In genomic region chr1:234716907-234717375, GRCh38 we compare ENCODE assay signal across 1 cellular context.
TF ChIP-seq lines count a peak whose summit lies in the region.

No MANE protein-coding gene starts in this region.

TF ChIP-seq in HepG2, 621 proteins besides CTCF, POLR2A, EP300 and RAD21 (continued from another document and continues in another):
- TF ChIP-seq SKIL (CRISPR knock-in tag; IDR thresholded peaks at IDR 0.05; ENCODE audit: borderline replicate concordance), result no peak
- TF ChIP-seq ZNF777 (CRISPR knock-in tag; IDR thresholded peaks at IDR 0.05), result no peak
- no peak for TF ChIP-seq ZNF572 (CRISPR knock-in tag; IDR thresholded peaks at IDR 0.05)
- no peak for TF ChIP-seq ZBTB21 (CRISPR knock-in tag; IDR thresholded peaks at IDR 0.05)
- no peak for TF ChIP-seq TIGD3 (CRISPR knock-in tag; IDR thresholded peaks at IDR 0.05; ENCODE audit: borderline replicate concordance)
- TF ChIP-seq ZSCAN22 (CRISPR knock-in tag; IDR thresholded peaks at IDR 0.05), result no peak
- TF ChIP-seq EHMT2 (IDR thresholded peaks at IDR 0.05; ENCODE audit: borderline replicate concordance, low read depth, low read length), result no peak
- no peak for TF ChIP-seq ZNF674 (CRISPR knock-in tag; IDR thresholded peaks at IDR 0.05; ENCODE audit: low read depth)
- 0 out of 4 replicates have a peak, but pooled peaks of 1 of the 2 experiments have one; percentile 24 for TF ChIP-seq ATF4 (CRISPR knock-in tag; IDR thresholded peaks at IDR 0.05)
- no peak for TF ChIP-seq SETDB1 (CRISPR knock-in tag; IDR thresholded peaks at IDR 0.05; ENCODE audit: borderline replicate concordance)
- TF ChIP-seq NFE2L2 (IDR thresholded peaks at IDR 0.05; ENCODE audit: low read length), result no peak
- TF ChIP-seq, protein P1, sequence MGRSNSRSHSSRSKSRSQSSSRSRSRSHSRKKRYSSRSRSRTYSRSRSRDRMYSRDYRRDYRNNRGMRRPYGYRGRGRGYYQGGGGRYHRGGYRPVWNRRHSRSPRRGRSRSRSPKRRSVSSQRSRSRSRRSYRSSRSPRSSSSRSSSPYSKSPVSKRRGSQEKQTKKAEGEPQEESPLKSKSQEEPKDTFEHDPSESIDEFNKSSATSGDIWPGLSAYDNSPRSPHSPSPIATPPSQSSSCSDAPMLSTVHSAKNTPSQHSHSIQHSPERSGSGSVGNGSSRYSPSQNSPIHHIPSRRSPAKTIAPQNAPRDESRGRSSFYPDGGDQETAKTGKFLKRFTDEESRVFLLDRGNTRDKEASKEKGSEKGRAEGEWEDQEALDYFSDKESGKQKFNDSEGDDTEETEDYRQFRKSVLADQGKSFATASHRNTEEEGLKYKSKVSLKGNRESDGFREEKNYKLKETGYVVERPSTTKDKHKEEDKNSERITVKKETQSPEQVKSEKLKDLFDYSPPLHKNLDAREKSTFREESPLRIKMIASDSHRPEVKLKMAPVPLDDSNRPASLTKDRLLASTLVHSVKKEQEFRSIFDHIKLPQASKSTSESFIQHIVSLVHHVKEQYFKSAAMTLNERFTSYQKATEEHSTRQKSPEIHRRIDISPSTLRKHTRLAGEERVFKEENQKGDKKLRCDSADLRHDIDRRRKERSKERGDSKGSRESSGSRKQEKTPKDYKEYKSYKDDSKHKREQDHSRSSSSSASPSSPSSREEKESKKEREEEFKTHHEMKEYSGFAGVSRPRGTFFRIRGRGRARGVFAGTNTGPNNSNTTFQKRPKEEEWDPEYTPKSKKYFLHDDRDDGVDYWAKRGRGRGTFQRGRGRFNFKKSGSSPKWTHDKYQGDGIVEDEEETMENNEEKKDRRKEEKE (IDR thresholded peaks at IDR 0.05), result no peak
- no peak for TF ChIP-seq ZNF382 (CRISPR knock-in tag; IDR thresholded peaks at IDR 0.05; ENCODE audit: borderline replicate concordance)
- peak; percentile 11; the same call in 1 of the 2 replicates for TF ChIP-seq SMC3 (IDR thresholded peaks at IDR 0.05; ENCODE audit: low read length)
- TF ChIP-seq ZNF510 (CRISPR knock-in tag; IDR thresholded peaks at IDR 0.05; ENCODE audit: low read depth), result no peak
- TF ChIP-seq GABPB1 (CRISPR knock-in tag; IDR thresholded peaks at IDR 0.05), result no peak
- TF ChIP-seq ZNF160 (CRISPR knock-in tag; IDR thresholded peaks at IDR 0.05), result no peak
- no peak for TF ChIP-seq RERE (CRISPR knock-in tag; IDR thresholded peaks at IDR 0.05; ENCODE audit: low read depth)
- TF ChIP-seq POGK (CRISPR knock-in tag; conservative IDR thresholded peaks at IDR 0.05), result peak; percentile 52; the same call in 1 of the 2 replicates
- no peak for TF ChIP-seq HNRNPH1 (optimal IDR thresholded peaks at IDR 0.05; ENCODE audit: low read depth, low read length)
- TF ChIP-seq ZBTB38 (CRISPR knock-in tag; IDR thresholded peaks at IDR 0.05), result no peak
- TF ChIP-seq FOXP4 (CRISPR knock-in tag; IDR thresholded peaks at IDR 0.05), result no peak
- no peak for TF ChIP-seq XBP1 (CRISPR knock-in tag; IDR thresholded peaks at IDR 0.05)
- TF ChIP-seq NR2F2 (IDR thresholded peaks at IDR 0.05; ENCODE audit: borderline replicate concordance, low read depth), result no peak
- peak; percentile 26; the same call in 1 of the 2 replicates for TF ChIP-seq CAMTA2 (CRISPR knock-in tag; IDR thresholded peaks at IDR 0.05; ENCODE audit: borderline replicate concordance)
- TF ChIP-seq ATF3 (CRISPR knock-in tag; IDR thresholded peaks at IDR 0.05), result no peak
- no peak for TF ChIP-seq IKZF1 (IDR thresholded peaks at IDR 0.05)
- 0 out of 2 replicates have a peak, but pooled peaks have one; percentile 27 for TF ChIP-seq HOXA3 (CRISPR knock-in tag; IDR thresholded peaks at IDR 0.05)
- 0 out of 2 replicates have a peak, but pooled peaks have one; percentile 86 for TF ChIP-seq ZC3H13 (CRISPR knock-in tag; IDR thresholded peaks at IDR 0.05)
- 0 out of 2 replicates have a peak, but pooled peaks have one; percentile 80 for TF ChIP-seq PAF1 (CRISPR knock-in tag; IDR thresholded peaks at IDR 0.05)
- TF ChIP-seq ZNF567 (CRISPR knock-in tag; IDR thresholded peaks at IDR 0.05; ENCODE audit: borderline replicate concordance), result no peak
- no peak for TF ChIP-seq ZNF24 (IDR thresholded peaks at IDR 0.05)
- 0 out of 2 replicates have a peak, but pooled peaks have one; percentile 29 for TF ChIP-seq CSRNP2 (CRISPR knock-in tag; conservative IDR thresholded peaks at IDR 0.05; ENCODE audit: low read depth)
- TF ChIP-seq NAIF1 (CRISPR knock-in tag; IDR thresholded peaks at IDR 0.05; ENCODE audit: borderline replicate concordance), result no peak
- no peak for TF ChIP-seq ZNF598 (CRISPR knock-in tag; IDR thresholded peaks at IDR 0.05; ENCODE audit: borderline replicate concordance)
- no peak for TF ChIP-seq ZNF230 (CRISPR knock-in tag; IDR thresholded peaks at IDR 0.05)
- TF ChIP-seq ZNF773 (CRISPR knock-in tag; IDR thresholded peaks at IDR 0.05; ENCODE audit: borderline replicate concordance), result no peak
- TF ChIP-seq THAP7 (CRISPR knock-in tag; IDR thresholded peaks at IDR 0.05), result no peak
- peak; percentile 7; the same call in 1 of the 2 replicates for TF ChIP-seq GATAD2A (CRISPR knock-in tag; IDR thresholded peaks at IDR 0.05)
- no peak for TF ChIP-seq JUNB (CRISPR knock-in tag; IDR thresholded peaks at IDR 0.05; ENCODE audit: borderline replicate concordance)
